Comparison of ENCODE assay signal across 1 cellular context in genomic region chr21:46420241-46421190, GRCh38.
TF ChIP-seq lines count a peak whose summit lies in the region.

No MANE protein-coding gene starts in this region.

TF ChIP-seq in SK-N-SH, 30 proteins besides CTCF, POLR2A, EP300 and RAD21 (continued from another document):
- TF ChIP-seq, protein P1, sequence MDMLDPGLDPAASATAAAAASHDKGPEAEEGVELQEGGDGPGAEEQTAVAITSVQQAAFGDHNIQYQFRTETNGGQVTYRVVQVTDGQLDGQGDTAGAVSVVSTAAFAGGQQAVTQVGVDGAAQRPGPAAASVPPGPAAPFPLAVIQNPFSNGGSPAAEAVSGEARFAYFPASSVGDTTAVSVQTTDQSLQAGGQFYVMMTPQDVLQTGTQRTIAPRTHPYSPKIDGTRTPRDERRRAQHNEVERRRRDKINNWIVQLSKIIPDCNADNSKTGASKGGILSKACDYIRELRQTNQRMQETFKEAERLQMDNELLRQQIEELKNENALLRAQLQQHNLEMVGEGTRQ (IDR thresholded peaks at IDR 0.05; ENCODE audit: borderline replicate concordance, low read depth, low read length), result no peak
- TF ChIP-seq FOXJ3 (CRISPR knock-in tag; IDR thresholded peaks at IDR 0.05) (no peak), MXI1 (IDR thresholded peaks at IDR 0.05; ENCODE audit: low read depth, low read length) (no peak), TAF1 (IDR thresholded peaks at IDR 0.05; ENCODE audit: borderline replicate concordance, low read depth, low read length) (no peak), POLR2AphosphoS5 (IDR thresholded peaks at IDR 0.05; ENCODE audit: low read depth, low read length) (no peak), FOXM1 (IDR thresholded peaks at IDR 0.05; ENCODE audit: low read depth) (no peak), FOSL2 (IDR thresholded peaks at IDR 0.05; ENCODE audit: borderline replicate concordance, low read depth) (no peak), SIN3A (IDR thresholded peaks at IDR 0.05; ENCODE audit: borderline replicate concordance, low read depth, low read length) (no peak), TCF12 (IDR thresholded peaks at IDR 0.05) (no peak), EZH2phosphoT487 (IDR thresholded peaks at IDR 0.05; ENCODE audit: borderline replicate concordance, low read depth) (no peak)
- TF ChIP-seq, protein P2, sequence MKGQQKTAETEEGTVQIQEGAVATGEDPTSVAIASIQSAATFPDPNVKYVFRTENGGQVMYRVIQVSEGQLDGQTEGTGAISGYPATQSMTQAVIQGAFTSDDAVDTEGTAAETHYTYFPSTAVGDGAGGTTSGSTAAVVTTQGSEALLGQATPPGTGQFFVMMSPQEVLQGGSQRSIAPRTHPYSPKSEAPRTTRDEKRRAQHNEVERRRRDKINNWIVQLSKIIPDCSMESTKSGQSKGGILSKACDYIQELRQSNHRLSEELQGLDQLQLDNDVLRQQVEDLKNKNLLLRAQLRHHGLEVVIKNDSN (IDR thresholded peaks at IDR 0.05; ENCODE audit: borderline replicate concordance, low read depth), result no peak
